ENCODE assay signal across 1 cellular context in the genomic region with DNA sequence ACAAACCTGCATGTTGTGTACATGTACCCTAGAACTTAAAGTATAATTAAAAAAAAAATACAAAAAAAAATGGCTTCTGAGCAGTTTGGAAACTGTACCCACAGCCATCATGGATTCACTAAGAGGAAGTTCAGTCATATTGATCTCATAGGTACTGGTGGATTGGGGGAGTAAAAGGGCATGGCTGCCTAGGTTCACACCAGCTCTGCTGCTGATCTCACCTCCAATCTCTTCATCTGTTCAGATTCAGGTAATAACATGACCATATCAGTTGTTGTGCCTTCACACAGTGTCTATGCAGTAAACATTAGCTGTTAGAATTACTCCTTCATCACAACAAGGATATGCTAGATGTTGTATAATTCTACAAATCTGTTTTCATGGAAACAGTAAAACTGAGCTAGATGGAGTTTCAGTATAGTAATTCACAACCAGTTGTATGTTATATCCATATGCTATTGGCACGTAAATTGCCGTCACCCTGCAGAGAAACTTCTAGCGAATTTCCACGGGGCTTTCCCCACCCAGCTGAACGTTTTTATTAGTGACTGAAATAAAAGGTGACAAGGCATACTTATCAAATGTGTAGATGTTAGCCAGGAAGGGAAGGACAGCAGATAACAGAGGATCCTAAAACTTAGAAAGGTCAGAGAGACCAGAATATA.
TF ChIP-seq lines count a peak whose summit lies in the region.

No MANE protein-coding gene starts in this region.

TF ChIP-seq in GM12878, 131 proteins besides CTCF, POLR2A, EP300 and RAD21:
- TF ChIP-seq SREBF1 (IDR thresholded peaks at IDR 0.05; ENCODE audit: low read length): no peak
- peak; percentile 66; the same call in 1 of the 2 replicates for TF ChIP-seq FOXM1 (IDR thresholded peaks at IDR 0.05; ENCODE audit: low read depth, low read length)
- no peak for TF ChIP-seq HCFC1 (IDR thresholded peaks at IDR 0.05; ENCODE audit: low read length)
- TF ChIP-seq CREM (IDR thresholded peaks at IDR 0.05; ENCODE audit: low read depth): 0 out of 2 replicates have a peak, but pooled peaks have one; percentile 19
- peak; percentile 32; the same call in 1 of the 2 replicates for TF ChIP-seq YY1 (IDR thresholded peaks at IDR 0.05; ENCODE audit: low read depth, low read length)
